Comparison of ENCODE assay signal across 8 cellular contexts in the genomic region with DNA sequence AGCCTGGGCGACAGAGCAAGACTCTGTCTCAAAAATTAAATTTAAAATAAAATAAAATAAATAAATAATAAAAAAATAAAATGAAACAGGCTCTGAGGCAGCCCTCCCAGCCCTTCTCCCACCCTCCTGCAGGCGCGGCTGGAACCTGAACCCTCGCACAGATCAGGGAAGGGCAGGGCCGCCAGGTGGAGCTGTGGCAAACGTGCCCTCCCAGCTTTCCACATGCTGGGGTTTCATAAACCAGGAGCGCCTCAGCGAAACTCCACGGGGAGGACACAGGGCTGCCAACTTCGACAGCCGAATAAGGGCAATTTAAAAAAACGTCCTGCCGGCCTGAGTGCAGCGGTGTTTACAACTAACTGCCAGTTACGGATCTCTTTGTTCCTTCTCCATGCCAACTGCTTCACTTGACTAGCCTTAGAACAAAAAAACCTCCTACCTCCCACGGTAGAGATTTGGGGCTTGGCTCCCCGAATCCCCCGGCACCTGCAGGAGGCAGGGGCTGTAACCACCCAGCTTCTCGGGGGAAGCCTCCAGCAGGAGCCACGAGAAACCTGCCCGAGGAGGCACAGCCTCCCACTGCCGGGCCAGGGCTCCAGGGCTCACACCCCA. TPM values are rescaled to one million over a fixed set of nuclear protein-coding genes. Genes with fewer than 3 reads are reported as not detected.
DNase-seq lines count a peak whose midpoint lies in the region; ATAC-seq and TF ChIP-seq lines count a peak whose summit lies in the region.

No MANE protein-coding gene starts in this region.

- no peaks in the 10 kb centered on the region for H3K27me3 Mint-ChIP-seq in activated naive CD8-positive, alpha-beta T cell treated with anti-CD3 and anti-CD28 coated beads, Interleukin-2, amount 50 U/mL, for 24 hours
- H3K27me3 Mint-ChIP-seq in osteocyte (ENCODE audit: unreplicated experiment), result no peaks in the 10 kb centered on the region

- peaks cover 39% of the 10 kb centered on the region for H3K4me1 Mint-ChIP-seq in activated naive CD8-positive, alpha-beta T cell treated with anti-CD3 and anti-CD28 coated beads, Interleukin-2, amount 50 U/mL, for 24 hours
- peaks cover 33% of the 10 kb centered on the region for H3K4me1 Mint-ChIP-seq in osteocyte (ENCODE audit: unreplicated experiment)

- H3K36me3 ChIP-seq in cardiac muscle cell, result no peaks in the 10 kb centered on the region
- H3K36me3 ChIP-seq in vagina, result no peaks in the 10 kb centered on the region

- no peaks in the 10 kb centered on the region for H3K27me3 ChIP-seq in cardiac muscle cell
- no peaks in the 10 kb centered on the region for H3K27me3 ChIP-seq in vagina

- no peak overlapping the region for H3K4me3 Mint-ChIP-seq in activated naive CD8-positive, alpha-beta T cell treated with anti-CD3 and anti-CD28 coated beads, Interleukin-2, amount 50 U/mL, for 24 hours
- H3K4me3 Mint-ChIP-seq in osteocyte (ENCODE audit: unreplicated experiment), result no peak overlapping the region

- H3K4me1 ChIP-seq in cardiac muscle cell (ENCODE audit: low read depth) (peaks cover 22% of the 10 kb centered on the region), vagina (peaks cover 57% of the 10 kb centered on the region)

- H3K9me3 Mint-ChIP-seq in activated naive CD8-positive, alpha-beta T cell treated with anti-CD3 and anti-CD28 coated beads, Interleukin-2, amount 50 U/mL, for 24 hours, result no peaks in the 10 kb centered on the region
- no peaks in the 10 kb centered on the region for H3K9me3 Mint-ChIP-seq in osteocyte (ENCODE audit: unreplicated experiment)

- peaks cover 14% of the 10 kb centered on the region for H3K36me3 Mint-ChIP-seq in activated naive CD8-positive, alpha-beta T cell treated with anti-CD3 and anti-CD28 coated beads, Interleukin-2, amount 50 U/mL, for 24 hours (ENCODE audit: low read depth)
- H3K36me3 Mint-ChIP-seq in osteocyte (ENCODE audit: unreplicated experiment), result peaks cover 5% of the 10 kb centered on the region

- TF ChIP-seq CTCF in cardiac muscle cell (IDR thresholded peaks at IDR 0.05; ENCODE audit: low read depth, low read length), result peak; percentile 51
- peak; percentile 62 for TF ChIP-seq CTCF in osteocyte (IDR thresholded peaks at IDR 0.05)
- peak; percentile 30 to 58 (median 43) for TF ChIP-seq CTCF in vagina (IDR thresholded peaks at IDR 0.05)

- peak; percentile 61 for ATAC-seq in activated naive CD8-positive, alpha-beta T cell treated with anti-CD3 and anti-CD28 coated beads, Interleukin-2, amount 50 U/mL, for 24 hours
- ATAC-seq in HG02885 (IDR thresholded peaks at IDR 0.05; ENCODE audit: poor library complexity, unreplicated experiment), result no peak

- DNase-seq in NCI-H82 (lab: John Stamatoyannopoulos, UW) (peak; percentile 61), NCI-H82 treated with DMSO at 0.1 percent for 48 hours (lab: John Stamatoyannopoulos, UW; ENCODE audit: unreplicated experiment) (no peak), OCI-M1 (lab: John Stamatoyannopoulos, UW) (peak; percentile 7), cardiac muscle cell (ENCODE audit: low read depth in 1 of 2, low spot score in 1 of 2) (peak; percentile 61 to 78), osteocyte (ENCODE audit: extremely low spot score, unreplicated experiment) (no peak), vagina (ENCODE audit: extremely low spot score in 2 of 2) (no peak)
- peak; percentile 61 for DNase-seq in activated naive CD8-positive, alpha-beta T cell treated with anti-CD3 and anti-CD28 coated beads, Interleukin-2, amount 50 U/mL, for 24 hours

- H3K4me3 ChIP-seq in cardiac muscle cell, result no peak overlapping the region
- H3K4me3 ChIP-seq in vagina, result no peak overlapping the region

- TF ChIP-seq POLR2A in vagina (IDR thresholded peaks at IDR 0.05), result no peak

- intact Hi-C loops in vagina (cut with DNase I), result loop anchor here (5.0 kb wide), 1 partner anchor 37 kb away; a partner anchor contains a TSS

- H3K27ac ChIP-seq in cardiac muscle cell (peak overlapping the region; percentile 48), vagina (peak overlapping the region; percentile 63)

- H3K27ac Mint-ChIP-seq in activated naive CD8-positive, alpha-beta T cell treated with anti-CD3 and anti-CD28 coated beads, Interleukin-2, amount 50 U/mL, for 24 hours, result no peak overlapping the region
- peak overlapping the region; percentile 75 for H3K27ac Mint-ChIP-seq in osteocyte (ENCODE audit: unreplicated experiment)

- no peaks in the 10 kb centered on the region for H3K9me3 ChIP-seq in cardiac muscle cell (ENCODE audit: low read depth)
- no peaks in the 10 kb centered on the region for H3K9me3 ChIP-seq in vagina

RNA-seq across cellular contexts. Expression of a gene that starts 15.9 kb away (rescaled TPM):
- total RNA-seq in cardiac muscle cell (43.0 and 45.5 TPM in 2 replicates), osteocyte (27.8 and 31.4 TPM in 2 replicates), vagina (13.5 TPM)
- polyA plus RNA-seq in cardiac muscle cell, result 29.2 and 34.9 TPM in 2 replicates

RNA-seq across cellular contexts. Expression of a gene that starts 35.9 kb away (rescaled TPM):
- total RNA-seq in cardiac muscle cell (67.8 and 72.8 TPM in 2 replicates), osteocyte (41.6 and 47.9 TPM in 2 replicates), vagina (28.7 TPM)
- 71.8 and 88.4 TPM in 2 replicates for polyA plus RNA-seq in cardiac muscle cell

Comparison
In these comparisons a context has a peak if more than half of its experiments do, and no peak if none do; other contexts are left out.
1. DNase-seq: peak in NCI-H82 (single experiment), OCI-M1 (single experiment), activated naive CD8-positive, alpha-beta T cell treated with anti-CD3 and anti-CD28 coated beads, Interleukin-2, amount 50 U/mL, for 24 hours (single experiment) and cardiac muscle cell (2 of 2); none in NCI-H82 treated with DMSO at 0.1 percent for 48 hours (single experiment), osteocyte (single experiment) and vagina (0 of 2).
2. Peak in every context shown above with its lines, with median percentiles within 50 percentile points of each other: CTCF ChIP-seq.